ENCODE assay signal across 9 cellular contexts in the genomic region with DNA sequence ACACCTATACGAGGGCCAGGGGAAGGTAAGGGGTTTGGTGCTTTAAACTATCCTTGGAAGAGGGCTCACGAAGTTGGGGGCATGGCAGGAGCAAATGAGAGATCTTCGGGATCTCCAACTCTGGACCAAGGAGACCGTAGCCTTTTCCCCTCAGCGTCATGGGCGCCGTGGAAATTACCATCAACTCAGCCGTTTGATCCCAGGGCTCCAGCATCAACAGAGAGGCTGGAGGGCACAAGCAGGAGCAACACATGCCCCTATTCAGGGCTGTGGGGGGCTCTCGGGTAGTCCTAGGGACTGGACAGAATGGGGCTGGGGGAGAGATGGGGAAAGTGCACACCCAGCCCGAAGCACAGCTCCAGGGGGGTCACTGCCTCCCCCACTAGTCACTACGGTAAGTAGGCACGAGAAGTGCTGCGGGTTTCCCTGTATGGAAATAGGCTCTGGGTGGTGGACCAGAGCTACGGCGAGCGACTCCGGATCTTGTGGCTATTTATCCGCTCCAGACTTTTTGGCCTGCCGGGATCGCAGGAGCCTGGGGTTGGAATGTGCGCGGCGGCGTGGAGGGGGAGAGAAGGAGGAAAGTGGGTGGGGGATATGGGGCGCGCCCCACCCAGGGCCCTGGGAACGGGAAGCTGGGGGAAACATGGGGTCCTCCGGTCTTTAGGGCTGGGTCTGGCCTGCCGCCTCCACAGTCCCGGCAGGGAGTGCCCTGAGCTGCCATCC. TPM values are rescaled to one million over a fixed set of nuclear protein-coding genes. Genes with fewer than 3 reads are reported as not detected.
DNase-seq lines count a peak whose midpoint lies in the region; ATAC-seq, FAIRE-seq and TF ChIP-seq lines count a peak whose summit lies in the region.
"Had no signal": no experiment of that assay in that cellular context is flagged by ENCODE, and none has a peak within 500 bp of the region (broad histone marks: within the 10 kb centered on the region; RNA-seq: fewer than 3 reads in every experiment).

No MANE protein-coding gene starts in this region.

- peaks cover 32% of the 10 kb centered on the region for H3K4me1 Mint-ChIP-seq in chondrocyte (ENCODE audit: low read depth)
- H3K4me1 Mint-ChIP-seq: CD4-positive, CD25-positive, alpha-beta regulatory T cell had no signal

- peak overlapping the region; percentile 91 for H3K27ac Mint-ChIP-seq in chondrocyte (ENCODE audit: unreplicated experiment)
- H3K27ac Mint-ChIP-seq: CD4-positive, CD25-positive, alpha-beta regulatory T cell had no signal

- peaks cover 7 to 12% of the 10 kb centered on the region in 2 experiments for H3K36me3 ChIP-seq in keratinocyte (ENCODE audit: control insufficient read depth in 2 of 2, extremely low read depth in 1 of 2, insufficient read depth in 2 of 2, low read length in 2 of 2)
- peaks cover 30 to 33% (median 31%) of the 10 kb centered on the region in 3 donors for H3K36me3 ChIP-seq in skeletal muscle tissue (ENCODE audit: control insufficient read depth in 3 of 3, insufficient read depth in 3 of 3, low read length in 3 of 3)

- FAIRE-seq in keratinocyte (lab: Jason Lieb, UNC): peak; percentile 71

- H3K9me1 ChIP-seq in keratinocyte (ENCODE audit: control insufficient read depth, extremely low read depth, insufficient read depth, low read length): no peaks in the 10 kb centered on the region

- H3K4me2 ChIP-seq in keratinocyte (ENCODE audit: control insufficient read depth, extremely low read depth, insufficient read depth, low read depth, low read length): peak overlapping the region; percentile 89

- H3K4me3 ChIP-seq in keratinocyte (ENCODE audit: control insufficient read depth in 2 of 3, extremely low read depth in 1 of 3, insufficient read depth in 2 of 3, low read depth in 1 of 3, low read length in 3 of 3): peak overlapping the region; percentile 69 to 93 (median 92)
- peak overlapping the region; percentile 91 to 99 (median 98) for H3K4me3 ChIP-seq in skeletal muscle tissue (ENCODE audit: low read length in 3 of 3)

- H3K4me3 Mint-ChIP-seq in chondrocyte (ENCODE audit: unreplicated experiment): peak overlapping the region; percentile 92
- H3K4me3 Mint-ChIP-seq: CD4-positive, CD25-positive, alpha-beta regulatory T cell had no signal

- dilution Hi-C loops in keratinocyte (cut with MboI; ENCODE audit: extremely low pct_ligation_motif_present, low sequenced_read_pairs): no loop called here

- peaks cover 18% of the 10 kb centered on the region for H3K79me2 ChIP-seq in keratinocyte (ENCODE audit: control insufficient read depth, insufficient read depth, low read length)

- no peaks in the 10 kb centered on the region for H3K27me3 ChIP-seq in keratinocyte (ENCODE audit: control insufficient read depth, extremely low read depth, insufficient read depth, low read length)
- peaks cover 0 to 8% (median 0%) of the 10 kb centered on the region in 3 donors for H3K27me3 ChIP-seq in skeletal muscle tissue (ENCODE audit: control insufficient read depth in 3 of 3, insufficient read depth in 3 of 3, low read length in 3 of 3)

- H3K9ac ChIP-seq in keratinocyte (ENCODE audit: control insufficient read depth, extremely low read depth, insufficient read depth, low read length): peak overlapping the region; percentile 73
- H3K9ac ChIP-seq in skeletal muscle tissue (ENCODE audit: low read depth in 1 of 3, low read length in 3 of 3): peak overlapping the region; percentile 89 to 96 (median 92)

- H3K27ac ChIP-seq in keratinocyte (ENCODE audit: control insufficient read depth, insufficient read depth, low read length) (peak overlapping the region; percentile 39), skeletal muscle tissue (ENCODE audit: low read depth, low read length) (peak overlapping the region; percentile 88)

- H3K9me3 Mint-ChIP-seq in chondrocyte (ENCODE audit: low read depth): no peaks in the 10 kb centered on the region

- H3K4me1 ChIP-seq in keratinocyte (ENCODE audit: control insufficient read depth, extremely low read depth, insufficient read depth, low read length): peaks cover 19% of the 10 kb centered on the region
- H3K4me1 ChIP-seq in skeletal muscle tissue (ENCODE audit: control insufficient read depth in 3 of 3, insufficient read depth in 3 of 3, low read length in 3 of 3): peaks cover 36 to 49% (median 37%) of the 10 kb centered on the region in 3 donors

- no peaks in the 10 kb centered on the region for H3K9me3 ChIP-seq in keratinocyte (ENCODE audit: control insufficient read depth, low read depth, low read length)
- H3K9me3 ChIP-seq in skeletal muscle tissue (ENCODE audit: control insufficient read depth in 3 of 3, low read length in 3 of 3): no peaks in the 10 kb centered on the region

- peak overlapping the region; percentile 82 for H2AFZ ChIP-seq in keratinocyte (ENCODE audit: control insufficient read depth, low read length)

- ATAC-seq in GM18907 (IDR thresholded peaks at IDR 0.05; ENCODE audit: unreplicated experiment) (no peak), HG03520 (IDR thresholded peaks at IDR 0.05; ENCODE audit: unreplicated experiment) (no peak)

- peaks cover 2% of the 10 kb centered on the region for H3K27me3 Mint-ChIP-seq in chondrocyte (ENCODE audit: low read depth)

- no peaks in the 10 kb centered on the region for H4K20me1 ChIP-seq in keratinocyte (ENCODE audit: control insufficient read depth, extremely low read depth, insufficient read depth, low read length)

- peaks cover 12% of the 10 kb centered on the region for H3K36me3 Mint-ChIP-seq in chondrocyte (ENCODE audit: low read depth)
- H3K36me3 Mint-ChIP-seq: CD4-positive, CD25-positive, alpha-beta regulatory T cell had no signal

- peak; percentile 67 to 78 (median 78) for DNase-seq in NCI-H1417 (lab: John Stamatoyannopoulos, UW)
- DNase-seq in NCI-H1417 treated with DMSO at 0.1 percent for 48 hours (lab: John Stamatoyannopoulos, UW): no peak
- DNase-seq in NCI-H510A treated with DMSO at 0.1 percent for 48 hours (lab: John Stamatoyannopoulos, UW): peak; percentile 32
- DNase-seq in chondrocyte (ENCODE audit: low spot score): no peak
- DNase-seq in keratinocyte (ENCODE audit: low read depth, low spot score): peak; percentile 30
- DNase-seq: CD4-positive, CD25-positive, alpha-beta regulatory T cell had no signal

- TF ChIP-seq CTCF in chondrocyte (IDR thresholded peaks at IDR 0.05) (peak; percentile 5), keratinocyte (optimal IDR thresholded peaks at IDR 0.05 in 1 of 3, IDR thresholded peaks at IDR 0.05 in 1 of 3, conservative IDR thresholded peaks at IDR 0.05 in 1 of 3; ENCODE audit: extremely low read depth in 1 of 3, insufficient read depth in 2 of 3, low read length in 3 of 3) (no peak)

RNA-seq across cellular contexts. Expression of gene LAMB2, which starts 0.5 kb away (rescaled TPM):
- total RNA-seq in chondrocyte (824 to 1,096 TPM (median 1,075 TPM) in 3 replicates), skeletal muscle tissue (601 TPM)
- 108 to 193 TPM (median 127 TPM) in 3 replicates for polyA plus RNA-seq in keratinocyte
- 71.7 TPM for polyA plus RNA-seq in keratinocyte (2011; ENCODE audit: low read depth)
- polyA plus RNA-seq in keratinocyte (2011; cell fraction: cytosol; rRNA removed): 17.9 and 28.8 TPM in 2 replicates
- polyA plus RNA-seq in keratinocyte (2011; cell fraction: nucleus; rRNA removed): 704 and 806 TPM in 2 replicates
- polyA plus RNA-seq in keratinocyte (2012; ENCODE audit: low replicate concordance): 81.7 and 115 TPM in 2 replicates
- 267 to 518 TPM (median 288 TPM) in 3 replicates for polyA minus RNA-seq in keratinocyte
- 56.4 TPM for polyA minus RNA-seq in keratinocyte (2011; cell fraction: cytosol; rRNA and poly(A)+ RNA removed)
- 307 and 309 TPM in 2 replicates for polyA minus RNA-seq in keratinocyte (2011; cell fraction: nucleus; rRNA and poly(A)+ RNA removed)

RNA-seq across cellular contexts. Expression of gene USP19, which starts 12.8 kb away (rescaled TPM):
- total RNA-seq in chondrocyte (34.2 to 43.4 TPM (median 35.6 TPM) in 3 replicates), skeletal muscle tissue (37.1 TPM)
- polyA plus RNA-seq in keratinocyte: 21.2 to 31.5 TPM (median 23.1 TPM) in 3 replicates
- polyA plus RNA-seq in keratinocyte (2011; ENCODE audit: low read depth): 35.5 TPM
- 13.6 and 18.6 TPM in 2 replicates for polyA plus RNA-seq in keratinocyte (2011; cell fraction: cytosol; rRNA removed)
- 45.9 and 55.6 TPM in 2 replicates for polyA plus RNA-seq in keratinocyte (2011; cell fraction: nucleus; rRNA removed)
- polyA plus RNA-seq in keratinocyte (2012; ENCODE audit: low replicate concordance): 18.7 and 20.6 TPM in 2 replicates
- 53.1 to 71.7 TPM (median 68.1 TPM) in 3 replicates for polyA minus RNA-seq in keratinocyte
- polyA minus RNA-seq in keratinocyte (2011; cell fraction: cytosol; rRNA and poly(A)+ RNA removed): 28.0 TPM
- 38.9 and 46.4 TPM in 2 replicates for polyA minus RNA-seq in keratinocyte (2011; cell fraction: nucleus; rRNA and poly(A)+ RNA removed)

RNA-seq across cellular contexts. Expression of gene QARS1, which starts 28.8 kb away (rescaled TPM):
- total RNA-seq in chondrocyte: 144 to 225 TPM (median 177 TPM) in 3 replicates
- polyA plus RNA-seq in keratinocyte: 131 to 177 TPM (median 162 TPM) in 3 replicates
- polyA plus RNA-seq in keratinocyte (2011; ENCODE audit: low read depth): 138 TPM
- 93.9 and 130 TPM in 2 replicates for polyA plus RNA-seq in keratinocyte (2011; cell fraction: cytosol; rRNA removed)
- 323 and 380 TPM in 2 replicates for polyA plus RNA-seq in keratinocyte (2011; cell fraction: nucleus; rRNA removed)
- polyA plus RNA-seq in keratinocyte (2012; ENCODE audit: low replicate concordance): 145 and 197 TPM in 2 replicates
- polyA minus RNA-seq in keratinocyte: 135 to 414 TPM (median 182 TPM) in 3 replicates
- 87.5 TPM for polyA minus RNA-seq in keratinocyte (2011; cell fraction: cytosol; rRNA and poly(A)+ RNA removed)
- polyA minus RNA-seq in keratinocyte (2011; cell fraction: nucleus; rRNA and poly(A)+ RNA removed): 154 and 187 TPM in 2 replicates
- total RNA-seq in skeletal muscle tissue: 393 TPM

RNA-seq across cellular contexts. Expression of gene CCDC71, which starts 32.7 kb away (rescaled TPM):
- total RNA-seq in chondrocyte: 18.1 to 19.4 TPM (median 18.7 TPM) in 3 replicates
- polyA plus RNA-seq in keratinocyte: 18.8 to 27.7 TPM (median 21.5 TPM) in 3 replicates
- 7.0 TPM for polyA plus RNA-seq in keratinocyte (2011; ENCODE audit: low read depth)
- 16.3 and 24.8 TPM in 2 replicates for polyA plus RNA-seq in keratinocyte (2011; cell fraction: cytosol; rRNA removed)
- polyA plus RNA-seq in keratinocyte (2011; cell fraction: nucleus; rRNA removed): 19.9 and 22.3 TPM in 2 replicates
- polyA plus RNA-seq in keratinocyte (2012; ENCODE audit: low replicate concordance): 6.8 and 23.1 TPM in 2 replicates
- polyA minus RNA-seq in keratinocyte: 26.8 to 56.8 TPM (median 37.7 TPM) in 3 replicates
- polyA minus RNA-seq in keratinocyte (2011; cell fraction: cytosol; rRNA and poly(A)+ RNA removed): 30.9 TPM
- polyA minus RNA-seq in keratinocyte (2011; cell fraction: nucleus; rRNA and poly(A)+ RNA removed): 16.5 and 17.5 TPM in 2 replicates
- total RNA-seq in skeletal muscle tissue: 11.5 TPM

RNA-seq across cellular contexts. Expression of gene KLHDC8B, which starts 38.0 kb away (rescaled TPM):
- 15.6 to 40.8 TPM (median 35.1 TPM) in 3 replicates for total RNA-seq in chondrocyte
- polyA plus RNA-seq in keratinocyte: 18.3 to 51.6 TPM (median 19.5 TPM) in 3 replicates
- polyA plus RNA-seq in keratinocyte (2011; ENCODE audit: low read depth): 9.4 TPM
- polyA plus RNA-seq in keratinocyte (2011; cell fraction: cytosol; rRNA removed): 20.7 and 27.6 TPM in 2 replicates
- 30.1 and 33.7 TPM in 2 replicates for polyA plus RNA-seq in keratinocyte (2011; cell fraction: nucleus; rRNA removed)
- polyA plus RNA-seq in keratinocyte (2012; ENCODE audit: low replicate concordance): 13.5 and 54.4 TPM in 2 replicates
- 10.9 to 42.9 TPM (median 12.5 TPM) in 3 replicates for polyA minus RNA-seq in keratinocyte
- polyA minus RNA-seq in keratinocyte (2011; cell fraction: cytosol; rRNA and poly(A)+ RNA removed): 35.3 TPM
- polyA minus RNA-seq in keratinocyte (2011; cell fraction: nucleus; rRNA and poly(A)+ RNA removed): 10.7 and 11.8 TPM in 2 replicates
- total RNA-seq in skeletal muscle tissue: 83.5 TPM

Comparison
In these comparisons a context has a peak if more than half of its experiments do, and no peak if none do; other contexts are left out.
1. DNase-seq: peak in NCI-H1417 (3 of 3), NCI-H510A treated with DMSO at 0.1 percent for 48 hours (single experiment) and keratinocyte (single experiment); none in NCI-H1417 treated with DMSO at 0.1 percent for 48 hours (single experiment) and chondrocyte (single experiment).